8 cellular contexts compared by ENCODE assay signal in the genomic region with DNA sequence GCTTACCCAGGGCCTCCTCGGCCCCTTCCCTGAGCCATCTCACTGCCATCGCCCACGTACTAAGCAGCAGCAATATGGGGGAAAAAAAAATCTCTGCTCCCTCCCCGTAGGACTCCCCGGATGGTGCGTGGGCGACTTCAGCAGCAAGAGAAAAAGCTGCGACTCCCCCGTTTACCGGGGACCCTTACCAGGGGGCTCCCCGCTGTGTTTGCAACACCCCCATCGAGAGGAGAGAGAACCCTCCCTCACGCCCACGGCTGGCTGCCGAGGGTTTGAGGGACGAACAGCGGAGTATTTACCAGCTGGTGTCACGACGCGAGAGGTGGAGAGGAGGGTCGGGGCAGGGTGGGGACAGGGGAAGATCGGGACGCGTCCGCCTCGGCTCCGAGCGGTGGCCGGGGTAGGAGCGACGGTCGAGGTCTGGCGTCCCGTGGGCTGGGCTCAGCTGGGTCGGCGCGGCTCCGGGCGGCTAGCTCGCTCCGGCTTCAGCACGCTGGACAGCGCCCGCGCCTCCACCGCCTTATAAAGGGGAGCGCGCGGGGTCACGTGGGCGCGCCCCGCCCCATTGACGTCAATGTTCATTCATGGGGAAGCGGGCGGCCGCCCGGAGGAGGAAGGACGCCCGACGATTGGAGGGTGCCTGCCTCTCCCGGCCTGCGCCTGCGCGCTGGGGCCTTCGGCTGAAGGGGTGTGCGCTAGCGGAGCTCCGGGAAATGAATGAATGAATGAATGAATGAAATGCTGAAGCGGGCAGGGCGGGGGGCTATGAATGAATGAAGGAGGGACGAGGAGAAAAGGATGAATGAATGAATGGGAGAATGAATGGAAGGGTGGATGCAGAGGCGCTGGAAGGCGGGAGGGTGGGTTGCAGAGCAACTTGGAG. TPM values are rescaled to one million over a fixed set of nuclear protein-coding genes. Genes with fewer than 3 reads are reported as not detected.
DNase-seq lines count a peak whose midpoint lies in the region; ATAC-seq and TF ChIP-seq lines count a peak whose summit lies in the region.

Gene VGF, minus strand, starts transcription at position 495 of the 883 bp plus-strand sequence. CDS start 726 bp downstream, outside the sequence.

- no peak within 1 kb of the TSS for H3K27ac ChIP-seq in DND-41 (ENCODE audit: low read length)
- no peak within 1 kb of the TSS for H3K27ac ChIP-seq in HEK293 (ENCODE audit: extremely low read depth, low read depth, low read length)
- H3K27ac ChIP-seq in gastroesophageal sphincter = no peak within 1 kb of the TSS
- no peak within 1 kb of the TSS for H3K27ac ChIP-seq in osteoblast (ENCODE audit: low read depth, low read length)
- no peak within 1 kb of the TSS for H3K27ac ChIP-seq in temporal lobe (ENCODE audit: low read depth, low read length)

- H4K20me1 ChIP-seq in DND-41 (ENCODE audit: insufficient read depth, low read length) (peaks cover 46% of the 10 kb centered on the region), osteoblast (ENCODE audit: insufficient read depth, low read length) (peaks cover 30% of the 10 kb centered on the region)

- ATAC-seq in DND-41 (ENCODE audit: insufficient read depth, low read depth) (no peak), gastroesophageal sphincter (peak; percentile 78)

- H3K36me3 ChIP-seq in DND-41 (ENCODE audit: insufficient read depth, low read length) (0 out of 2 replicates have a peak, but pooled peaks cover 1% of the 10 kb centered on the region), HEK293 (ENCODE audit: control insufficient read depth in 2 of 2, insufficient read depth in 1 of 2, low read length in 2 of 2) (no peaks in the 10 kb centered on the region), gastroesophageal sphincter (peaks cover 0 to 14% of the 10 kb centered on the region in 2 donors), osteoblast (ENCODE audit: insufficient read depth, low read length) (peaks cover 10% of the 10 kb centered on the region)

- H3K79me2 ChIP-seq in DND-41 (ENCODE audit: insufficient read depth, low read length) = peaks cover 3% of the 10 kb centered on the region
- no peaks in the 10 kb centered on the region for H3K79me2 ChIP-seq in osteoblast (ENCODE audit: insufficient read depth, low read length)

- H2AFZ ChIP-seq in DND-41 (ENCODE audit: low read depth, low read length) = no peak within 1 kb of the TSS
- no peak within 1 kb of the TSS for H2AFZ ChIP-seq in osteoblast (ENCODE audit: low read length)

- H3K9me3 ChIP-seq in DND-41 (ENCODE audit: insufficient read depth, low read length, severe bottlenecking) = no peaks in the 10 kb centered on the region
- no peaks in the 10 kb centered on the region for H3K9me3 ChIP-seq in HEK293 (ENCODE audit: control insufficient read depth, insufficient read depth, low read depth, low read length)
- no peaks in the 10 kb centered on the region for H3K9me3 ChIP-seq in gastroesophageal sphincter
- H3K9me3 ChIP-seq in osteoblast (ENCODE audit: low read depth, low read length) = no peaks in the 10 kb centered on the region

- TF ChIP-seq EP300 in gastroesophageal sphincter (IDR thresholded peaks at IDR 0.05) = no peak

- peak within 1 kb of the TSS; percentile 61; the same call in 1 of the 2 replicates for H3K9ac ChIP-seq in DND-41 (ENCODE audit: low read depth, low read length)

- 3 to 8% methylated on average over 5 to 18 of the region's 74 CpGs for WGBS in gastroesophageal sphincter (ENCODE audit: low coverage in 1 of 2), 2 donors

- TF ChIP-seq CTCF in DND-41 (IDR thresholded peaks at IDR 0.05; ENCODE audit: borderline replicate concordance, extremely low read depth, low read length, poor library complexity, severe bottlenecking) (no peak), HEK293 (tag by site-specific recombination; IDR thresholded peaks at IDR 0.05) (no peak), gastroesophageal sphincter (IDR thresholded peaks at IDR 0.05) (no peak), osteoblast (IDR thresholded peaks at IDR 0.05; ENCODE audit: extremely low read depth, low read depth, low read length) (no peak)

- H3K4me2 ChIP-seq in DND-41 (ENCODE audit: insufficient read depth, low read length) = peak within 1 kb of the TSS; percentile 78
- H3K4me2 ChIP-seq in osteoblast (ENCODE audit: insufficient read depth, low read length) = peak within 1 kb of the TSS; percentile 74

- CTCF ChIA-PET in HEK293 (lab: Yijun Ruan, JAX) = interaction anchor here (0.6 to 2.4 kb wide), 7 partner anchors 9 to 258 kb away, joined by 3 to 14 read pairs (median 5); no protein-coding TSS in a partner anchor

- no peak for TF ChIP-seq POLR2A in gastroesophageal sphincter (IDR thresholded peaks at IDR 0.05)

- POLR2A ChIA-PET in HEK293 (lab: Yijun Ruan, JAX) = interaction anchor here (0.7 to 1.2 kb wide), 7 partner anchors 9 to 620 kb away, joined by 3 to 6 read pairs (median 3); partner anchors contain the start of genes POP7, SERPINE1 and ZNHIT1

- DNase-seq in DND-41 (no peak), NCI-H1048 (lab: John Stamatoyannopoulos, UW) (peak; percentile 89), SK-N-DZ (ENCODE audit: low spot score) (peak; percentile 93), osteoblast (ENCODE audit: insufficient read length, low spot score, missing footprints) (peak; percentile 100)
- peak; percentile 61 to 91 (median 86) for DNase-seq in activated naive CD4-positive, alpha-beta T cell (lab: John Stamatoyannopoulos, UW)

- H3K4me3 ChIP-seq in DND-41 (ENCODE audit: low read depth in 1 of 2, low read length in 2 of 2) (peak within 1 kb of the TSS in 1 of 2 experiments; percentile 72; a peak in 2 of 4 replicates), HEK293 (ENCODE audit: low read depth, low read length) (peak within 1 kb of the TSS; percentile 15), gastroesophageal sphincter (peak within 1 kb of the TSS in 1 of 2 donors; percentile 46), osteoblast (ENCODE audit: insufficient read depth, low read length) (peak within 1 kb of the TSS; percentile 55)

- H3K4me1 ChIP-seq in DND-41 (ENCODE audit: insufficient read depth, low read length) (peaks cover 67% of the 10 kb centered on the region), HEK293 (ENCODE audit: control insufficient read depth, insufficient read depth, low read length) (peaks cover 18% of the 10 kb centered on the region), gastroesophageal sphincter (peaks cover 0 to 52% (median 30%) of the 10 kb centered on the region in 3 donors), osteoblast (ENCODE audit: insufficient read depth, low read length) (peaks cover 22% of the 10 kb centered on the region)

- peaks cover 17% of the 10 kb centered on the region for H3K27me3 ChIP-seq in DND-41 (ENCODE audit: insufficient read depth, low read length, poor library complexity)
- peaks cover 100% of the 10 kb centered on the region for H3K27me3 ChIP-seq in gastroesophageal sphincter
- H3K27me3 ChIP-seq in osteoblast (ENCODE audit: insufficient read depth, low read length) = peaks cover 63% of the 10 kb centered on the region

TF ChIP-seq in HEK293, 187 proteins besides CTCF, POLR2A, EP300 and RAD21 (continues in another document):
- TF ChIP-seq ZNF837 (tag by site-specific recombination; IDR thresholded peaks at IDR 0.05) (no peak), ZNF571 (tag by site-specific recombination; IDR thresholded peaks at IDR 0.05) (no peak), AEBP2 (tag by site-specific recombination; IDR thresholded peaks at IDR 0.05; ENCODE audit: borderline replicate concordance) (no peak), ZNF785 (tag by site-specific recombination; IDR thresholded peaks at IDR 0.05) (no peak), ZNF132 (tag by site-specific recombination; IDR thresholded peaks at IDR 0.05; ENCODE audit: borderline replicate concordance) (no peak), ZNF707 (tag by site-specific recombination; IDR thresholded peaks at IDR 0.05) (no peak)

RNA-seq across cellular contexts. Expression of gene VGF, which starts in this region (rescaled TPM):
- polyA plus RNA-seq in SK-N-DZ (2014; cell fraction: cytosol; rRNA removed) = 4.9 and 8.2 TPM in 2 replicates
- polyA plus RNA-seq in SK-N-DZ (2014; cell fraction: nucleus; rRNA removed) = 3.6 and 3.9 TPM in 2 replicates
- total RNA-seq in gastroesophageal sphincter = under 1 TPM in 2 of 4 donors, not detected in 2; 0.25 to 0.27 TPM
- total RNA-seq in osteoblast = 0.36 TPM in 1 of 2 replicates, not detected in the other
- total RNA-seq in temporal lobe = 10.1 TPM

Comparison
In these comparisons a context has a peak if more than half of its experiments do, and no peak if none do; other contexts are left out.
1. Peak in ATAC-seq in gastroesophageal sphincter; RNA of the gene not detected or under 1 TPM.
2. Peak in DNase-seq, H3K4me3 ChIP-seq and H3K4me2 ChIP-seq in osteoblast; RNA of the gene not detected or under 1 TPM.